Comparison of ENCODE assay signal across 8 cellular contexts in genomic region chr10:123150986-123151738, GRCh38. TPM values are rescaled to one million over a fixed set of nuclear protein-coding genes. Genes with fewer than 3 reads are reported as not detected.
DNase-seq lines count a peak whose midpoint lies in the region; TF ChIP-seq lines count a peak whose summit lies in the region.

No MANE protein-coding gene starts in this region.

- TF ChIP-seq CTCF in NB4 (IDR thresholded peaks at IDR 0.05; ENCODE audit: low read depth, low read length) (no peak), chondrocyte (IDR thresholded peaks at IDR 0.05) (no peak), neural crest cell (conservative IDR thresholded peaks at IDR 0.05) (no peak)

- H3K27me3 Mint-ChIP-seq in chondrocyte (ENCODE audit: low read depth) (peaks cover 46% of the 10 kb centered on the region), neural crest cell (ENCODE audit: low read depth) (peaks cover 75% of the 10 kb centered on the region)

- in situ Hi-C loops in G401 (cut with HindIII; ENCODE audit: low sequenced_read_pairs), result no loop called here

- H3K9me3 Mint-ChIP-seq in chondrocyte (ENCODE audit: low read depth) (no peaks in the 10 kb centered on the region), neural crest cell (no peaks in the 10 kb centered on the region)

- H3K4me3 ChIP-seq in NB4 (ENCODE audit: low read depth, low read length), result no peak overlapping the region

- H3K4me3 Mint-ChIP-seq in chondrocyte (ENCODE audit: unreplicated experiment) (peak overlapping the region; percentile 75), neural crest cell (peak overlapping the region; percentile 66)

- peaks cover 28% of the 10 kb centered on the region for H3K4me1 Mint-ChIP-seq in chondrocyte (ENCODE audit: low read depth)
- H3K4me1 Mint-ChIP-seq in neural crest cell, result peaks cover 33% of the 10 kb centered on the region

- DNase-seq in DMS53 treated with DMSO at 0.1 percent for 48 hours (lab: John Stamatoyannopoulos, UW; ENCODE audit: unreplicated experiment), result peak; percentile 64
- peak; percentile 42 for DNase-seq in NB4 (ENCODE audit: low read depth)
- peak; percentile 90 for DNase-seq in chondrocyte (ENCODE audit: low spot score)
- no peak for DNase-seq in neural crest cell (ENCODE audit: low read depth, low spot score)
- DNase-seq in G401 (ENCODE audit: low spot score), result no peak
- no peak for DNase-seq in NCI-H1092 (lab: John Stamatoyannopoulos, UW)
- DNase-seq in hippocampal formation (lab: John Stamatoyannopoulos, UW), result no peak
- no peak for DNase-seq in iPS-NIHi7 (ENCODE audit: extremely low spot score)

- H3K27ac Mint-ChIP-seq in chondrocyte (ENCODE audit: unreplicated experiment) (no peak overlapping the region), neural crest cell (ENCODE audit: unreplicated experiment) (no peak overlapping the region)

- no peak for TF ChIP-seq POLR2A in NB4 (IDR thresholded peaks at IDR 0.05; ENCODE audit: extremely low read depth, insufficient read length)

- peaks cover 3% of the 10 kb centered on the region for H3K36me3 Mint-ChIP-seq in chondrocyte (ENCODE audit: low read depth)
- H3K36me3 Mint-ChIP-seq in neural crest cell (ENCODE audit: low read depth), result peaks cover 2% of the 10 kb centered on the region

RNA-seq across cellular contexts. Expression of gene BUB3, which starts 3.0 kb away (rescaled TPM):
- total RNA-seq in chondrocyte, result 69.8 to 74.1 TPM (median 71.9 TPM) in 3 replicates
- 171 and 182 TPM in 2 replicates for total RNA-seq in neural crest cell
- 101 and 157 TPM in 2 replicates for total RNA-seq in G401 (2014; rRNA removed; shearing (Covaris generic))

RNA-seq across cellular contexts. Expression of gene HMX2, which starts 3.2 kb away (rescaled TPM):
- not detected in 3 replicates for total RNA-seq in chondrocyte
- not detected in 2 replicates for total RNA-seq in neural crest cell
- total RNA-seq in G401 (2014; rRNA removed; shearing (Covaris generic)), result not detected in 2 replicates

RNA-seq across cellular contexts. Expression of gene HMX3, which starts 15.4 kb away (rescaled TPM):
- total RNA-seq in chondrocyte (not detected in 3 replicates), neural crest cell (not detected in 2 replicates)
- not detected in 2 replicates for total RNA-seq in G401 (2014; rRNA removed; shearing (Covaris generic))

Comparison
In these comparisons a context has a peak if more than half of its experiments do, and no peak if none do; other contexts are left out.
1. DNase-seq: peak in DMS53 treated with DMSO at 0.1 percent for 48 hours (single experiment), NB4 (single experiment) and chondrocyte (single experiment); none in neural crest cell (single experiment), G401 (single experiment), NCI-H1092 (single experiment), hippocampal formation (0 of 2) and iPS-NIHi7 (single experiment).